In the genomic region with DNA sequence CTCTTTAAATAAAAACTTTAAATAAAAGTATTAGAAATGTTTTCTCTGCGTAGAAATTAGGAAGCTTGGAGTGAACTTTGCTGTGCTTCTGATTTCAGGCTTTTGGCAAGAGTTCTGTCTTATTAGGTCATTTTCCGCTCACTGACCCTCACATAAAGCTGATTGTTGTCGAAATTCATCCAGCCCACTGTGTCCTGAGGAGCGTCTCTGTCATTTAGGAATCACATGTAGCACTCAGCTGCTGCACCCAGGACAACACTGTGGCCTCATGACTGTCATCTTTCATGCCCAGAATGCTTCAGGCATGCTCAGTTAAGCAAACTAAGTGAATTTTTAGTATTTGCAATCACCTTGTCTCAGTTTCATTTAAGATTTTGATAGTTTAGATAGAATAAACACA, we compare ENCODE assay signal across 12 cellular contexts. TPM values are rescaled to one million over a fixed set of nuclear protein-coding genes. Genes with fewer than 3 reads are reported as not detected.
A peak's percentile ranks its signal among the peaks of the same experiment; 100 is the strongest.
DNase-seq lines count a peak whose midpoint lies in the region; FAIRE-seq and TF ChIP-seq lines count a peak whose summit lies in the region.
"Had no signal": no experiment of that assay in that cellular context is flagged by ENCODE, and none has a peak within 500 bp of the region (broad histone marks: within the 10 kb centered on the region; RNA-seq: fewer than 3 reads in every experiment).

No MANE protein-coding gene starts in this region.

- no peaks in the 10 kb centered on the region for H3K36me3 Mint-ChIP-seq in type B pancreatic cell

- TF ChIP-seq POLR2A in GM12892 (IDR thresholded peaks at IDR 0.05; ENCODE audit: low read depth, low read length) = no peak

- H3K4me3 Mint-ChIP-seq in type B pancreatic cell = no peak overlapping the region

- H3K27ac Mint-ChIP-seq in type B pancreatic cell = no peak overlapping the region

- H3K27me3 Mint-ChIP-seq in type B pancreatic cell = peaks cover 3% of the 10 kb centered on the region

- FAIRE-seq in frontal cortex (lab: Jason Lieb, UNC) = no peak
- FAIRE-seq in GM12892 (lab: Jason Lieb, UNC) = no peak

- H3K4me1 Mint-ChIP-seq in type B pancreatic cell (ENCODE audit: unreplicated experiment) = no peaks in the 10 kb centered on the region

- peaks cover 6% of the 10 kb centered on the region for H3K9me3 Mint-ChIP-seq in type B pancreatic cell

- TF ChIP-seq CTCF in type B pancreatic cell (conservative IDR thresholded peaks at IDR 0.05) = no peak

- DNase-seq in OCI-M1 (lab: John Stamatoyannopoulos, UW) (peak; percentile 15), frontal cortex (ENCODE audit: low spot score in 2 of 2) (peak; percentile 6 to 16), midbrain (lab: John Stamatoyannopoulos, UW) (peak; percentile 71), retina (peak; percentile 49), GM12892 (ENCODE audit: insufficient read length) (no peak), SHP77 (lab: John Stamatoyannopoulos, UW) (no peak), type B pancreatic cell (ENCODE audit: extremely low spot score, unreplicated experiment) (no peak), NCI-H82 treated with DMSO at 0.1 percent for 48 hours (lab: John Stamatoyannopoulos, UW; ENCODE audit: unreplicated experiment) (no peak)
- DNase-seq: NCI-H1105 treated with DMSO at 0.1 percent for 48 hours, NCI-H187 treated with DMSO at 0.1 percent for 48 hours, NCI-H446, NCI-H748 treated with DMSO at 0.1 percent for 48 hours had no signal

RNA-seq across cellular contexts. Expression of gene MSRB2, which starts 57.8 kb away (rescaled TPM):
- total RNA-seq in frontal cortex = 20.4 TPM
- 7.7 TPM for polyA plus RNA-seq in GM12892 (2012; ENCODE audit: missing spikeins)
- 22.6 and 26.6 TPM in 2 replicates for total RNA-seq in type B pancreatic cell (ENCODE audit: low replicate concordance)

Comparison
In these comparisons a context has a peak if more than half of its experiments do, and no peak if none do; other contexts are left out.
1. DNase-seq: peak in OCI-M1 (single experiment), frontal cortex (2 of 2), midbrain (single experiment) and retina (single experiment); none in GM12892 (single experiment), SHP77 (0 of 2), type B pancreatic cell (single experiment) and NCI-H82 treated with DMSO at 0.1 percent for 48 hours (single experiment).